ENCODE assay signal across 8 cellular contexts in genomic region chr17:42679492-42680330, GRCh38. TPM values are rescaled to one million over a fixed set of nuclear protein-coding genes. Genes with fewer than 3 reads are reported as not detected.
DNase-seq lines count a peak whose midpoint lies in the region; ATAC-seq and TF ChIP-seq lines count a peak whose summit lies in the region.

No MANE protein-coding gene starts in this region.

- H3K36me3 Mint-ChIP-seq in activated CD4-positive, alpha-beta memory T cell treated with anti-CD3 and anti-CD28 coated beads, Interleukin-2, amount 10 ng/mL, durations not matched to agents 7 days and 5 days (ENCODE audit: low read depth) = no peaks in the 10 kb centered on the region
- peaks cover 15% of the 10 kb centered on the region for H3K36me3 Mint-ChIP-seq in effector memory CD8-positive, alpha-beta T cell (ENCODE audit: insufficient read depth)

- H3K27me3 Mint-ChIP-seq in activated CD4-positive, alpha-beta memory T cell treated with anti-CD3 and anti-CD28 coated beads, Interleukin-2, amount 10 ng/mL, durations not matched to agents 7 days and 5 days = peaks cover 53% of the 10 kb centered on the region
- peaks cover 37 to 74% of the 10 kb centered on the region in 2 donors for H3K27me3 Mint-ChIP-seq in effector memory CD8-positive, alpha-beta T cell

- ATAC-seq in effector memory CD8-positive, alpha-beta T cell (replicated peaks) = peak; percentile 61
- ATAC-seq in GM18907 (IDR thresholded peaks at IDR 0.05; ENCODE audit: unreplicated experiment) = no peak

- H3K4me1 ChIP-seq in BE2C = peaks cover 6% of the 10 kb centered on the region

- peak overlapping the region; percentile 78 for H3K27ac Mint-ChIP-seq in activated CD4-positive, alpha-beta memory T cell treated with anti-CD3 and anti-CD28 coated beads, Interleukin-2, amount 10 ng/mL, durations not matched to agents 7 days and 5 days
- no peak overlapping the region for H3K27ac Mint-ChIP-seq in effector memory CD8-positive, alpha-beta T cell

- no peaks in the 10 kb centered on the region for H3K9me3 ChIP-seq in BE2C

- H3K9me3 Mint-ChIP-seq in activated CD4-positive, alpha-beta memory T cell treated with anti-CD3 and anti-CD28 coated beads, Interleukin-2, amount 10 ng/mL, durations not matched to agents 7 days and 5 days = no peaks in the 10 kb centered on the region
- H3K9me3 Mint-ChIP-seq in effector memory CD8-positive, alpha-beta T cell = no peaks in the 10 kb centered on the region

- H3K4me3 ChIP-seq in BE2C (ENCODE audit: low read depth, low read length) = peak overlapping the region; percentile 76

- POLR2A ChIA-PET in activated CD4-positive, alpha-beta memory T cell treated with anti-CD3 and anti-CD28 coated beads, Interleukin-2, amount 10 ng/mL, durations not matched to agents 7 days and 5 days (lab: Charles Lee) = interaction anchor here (0.9 to 4.8 kb wide), 9 partner anchors 9 to 113 kb away, joined by 3 to 36 read pairs (median 8); partner anchors contain the start of genes MLX, PSMC3IP, RETREG3 and TUBG1

- peak overlapping the region; percentile 77 for H3K4me3 Mint-ChIP-seq in activated CD4-positive, alpha-beta memory T cell treated with anti-CD3 and anti-CD28 coated beads, Interleukin-2, amount 10 ng/mL, durations not matched to agents 7 days and 5 days
- H3K4me3 Mint-ChIP-seq in effector memory CD8-positive, alpha-beta T cell = peak overlapping the region; percentile 81 to 83

- H3K27me3 ChIP-seq in BE2C = no peaks in the 10 kb centered on the region

- CTCF ChIA-PET in activated CD4-positive, alpha-beta memory T cell treated with anti-CD3 and anti-CD28 coated beads, Interleukin-2, amount 10 ng/mL, durations not matched to agents 7 days and 5 days (lab: Charles Lee) = interaction anchor here (0.8 to 4.8 kb wide), 7 partner anchors 12 to 319 kb away, joined by 3 to 62 read pairs (median 4); partner anchors contain the start of genes PSMC3IP, RETREG3, RPL27 and TUBG1

- DNase-seq in BE2C (peak; percentile 92), HCEC 1CT (peak; percentile 76), NCI-H460 (ENCODE audit: extremely low read depth, low read depth) (peak; percentile 75), medulla oblongata (ENCODE audit: extremely low spot score) (peak; percentile 64)
- DNase-seq in activated CD4-positive, alpha-beta memory T cell treated with anti-CD3 and anti-CD28 coated beads, Interleukin-2, amount 10 ng/mL, durations not matched to agents 7 days and 5 days = peak; percentile 80
- peak; percentile 61 to 74 (median 67) for DNase-seq in effector memory CD8-positive, alpha-beta T cell
- peak; percentile 57 for DNase-seq in stimulated activated CD8-positive, alpha-beta memory T cell treated with anti-CD3 and anti-CD28 coated beads, Interleukin-12 subunit alpha, Interleukin-12 subunit beta, amount 100 ng/mL, for 4 hours (ENCODE audit: low read depth)

- peaks cover 55% of the 10 kb centered on the region for H3K4me1 Mint-ChIP-seq in activated CD4-positive, alpha-beta memory T cell treated with anti-CD3 and anti-CD28 coated beads, Interleukin-2, amount 10 ng/mL, durations not matched to agents 7 days and 5 days
- H3K4me1 Mint-ChIP-seq in effector memory CD8-positive, alpha-beta T cell (ENCODE audit: low read depth in 2 of 2) = peaks cover 47 to 48% of the 10 kb centered on the region in 2 donors

- H3K36me3 ChIP-seq in BE2C = no peaks in the 10 kb centered on the region; the same call in 1 of the 2 replicates

- TF ChIP-seq CTCF in BE2C (IDR thresholded peaks at IDR 0.05; ENCODE audit: low read depth, low read length) = peak; percentile 79

RNA-seq across cellular contexts. Expression of gene CCR10, which starts 1.9 kb away (rescaled TPM):
- polyA plus RNA-seq in BE2C (2012; ENCODE audit: insufficient read depth, insufficient read length, low read depth) = 89.7 TPM
- 0.30 and 0.66 TPM in 2 replicates for total RNA-seq in NCI-H460 (2014; rRNA removed; shearing (Covaris generic))
- 0.33 and 0.84 TPM in 2 replicates for polyA plus RNA-seq in NCI-H460 (2014; cell fraction: nucleus; rRNA removed)
- total RNA-seq in activated CD4-positive, alpha-beta memory T cell treated with anti-CD3 and anti-CD28 coated beads, Interleukin-2, amount 10 ng/mL, durations not matched to agents 7 days and 5 days = 1 to 10 TPM in 1 of 2 experiments, under 1 TPM in 1; 0.68 to 1.1 TPM

RNA-seq across cellular contexts. Expression of gene CNTNAP1, which starts 2.6 kb away (rescaled TPM):
- 73.9 TPM for polyA plus RNA-seq in BE2C (2012; ENCODE audit: insufficient read depth, insufficient read length, low read depth)
- 6.7 and 6.8 TPM in 2 replicates for total RNA-seq in NCI-H460 (2014; rRNA removed; shearing (Covaris generic))
- 18.9 and 29.0 TPM in 2 replicates for polyA plus RNA-seq in NCI-H460 (2014; cell fraction: nucleus; rRNA removed)
- total RNA-seq in activated CD4-positive, alpha-beta memory T cell treated with anti-CD3 and anti-CD28 coated beads, Interleukin-2, amount 10 ng/mL, durations not matched to agents 7 days and 5 days = 1 to 10 TPM; 1.2 TPM

RNA-seq across cellular contexts. Expression of gene PLEKHH3, which starts 2.9 kb away (rescaled TPM):
- 150 TPM for polyA plus RNA-seq in BE2C (2012; ENCODE audit: insufficient read depth, insufficient read length, low read depth)
- total RNA-seq in NCI-H460 (2014; rRNA removed; shearing (Covaris generic)) = 18.3 and 19.4 TPM in 2 replicates
- polyA plus RNA-seq in NCI-H460 (2014; cell fraction: nucleus; rRNA removed) = 67.7 and 88.3 TPM in 2 replicates
- 1 to 10 TPM; 1.8 to 3.1 TPM for total RNA-seq in activated CD4-positive, alpha-beta memory T cell treated with anti-CD3 and anti-CD28 coated beads, Interleukin-2, amount 10 ng/mL, durations not matched to agents 7 days and 5 days

RNA-seq across cellular contexts. Expression of gene TUBG2, which starts 20.6 kb away (rescaled TPM):
- 74.4 TPM for polyA plus RNA-seq in BE2C (2012; ENCODE audit: insufficient read depth, insufficient read length, low read depth)
- 10.2 and 11.5 TPM in 2 replicates for total RNA-seq in NCI-H460 (2014; rRNA removed; shearing (Covaris generic))
- 42.5 and 47.8 TPM in 2 replicates for polyA plus RNA-seq in NCI-H460 (2014; cell fraction: nucleus; rRNA removed)
- total RNA-seq in activated CD4-positive, alpha-beta memory T cell treated with anti-CD3 and anti-CD28 coated beads, Interleukin-2, amount 10 ng/mL, durations not matched to agents 7 days and 5 days = 1 to 10 TPM; 7.2 to 7.5 TPM
